In genomic region chr17:43878260-43879082, GRCh38 we compare ENCODE assay signal across 8 cellular contexts. TPM values are rescaled to one million over a fixed set of nuclear protein-coding genes. Genes with fewer than 3 reads are reported as not detected.
DNase-seq lines count a peak whose midpoint lies in the region; ATAC-seq, FAIRE-seq and TF ChIP-seq lines count a peak whose summit lies in the region.

No MANE protein-coding gene starts in this region.

- peak overlapping the region in 1 of 3 experiments; percentile 9; a peak in 1 of 6 replicates for H3K4me3 ChIP-seq in HepG2 (replicated peaks in 1 of 3; ENCODE audit: insufficient read depth in 1 of 3, low read depth in 2 of 3, low read length in 3 of 3)

- TF ChIP-seq EP300 in HepG2 (IDR thresholded peaks at IDR 0.05; ENCODE audit: low read depth in 2 of 2, low read length in 2 of 2) (no peak), HepG2 (CRISPR knock-in tag; IDR thresholded peaks at IDR 0.05; ENCODE audit: borderline replicate concordance) (no peak)

- DNase-seq in AG09319 (ENCODE audit: extremely low read depth, low read depth), result peak; percentile 79
- peak; percentile 85 for DNase-seq in NCI-H2227 (lab: John Stamatoyannopoulos, UW; ENCODE audit: unreplicated experiment)
- DNase-seq in activated CD4-positive, alpha-beta T cell treated with anti-CD3 and anti-CD28 coated beads, Interleukin-2, amount 10 ng/mL, durations not matched to agents 24 days and 14 days, result peak; percentile 90
- peak; percentile 45 for DNase-seq in HepG2 (ENCODE audit: low spot score)
- DNase-seq in stimulated activated CD4-positive, alpha-beta T cell treated with anti-CD3 and anti-CD28 coated beads, Interleukin-4, amount 100 ng/mL, for 24 hours, result peak; percentile 72

- no peaks in the 10 kb centered on the region for H3K4me1 Mint-ChIP-seq in activated CD4-positive, alpha-beta T cell treated with anti-CD3 and anti-CD28 coated beads, Interleukin-2, amount 10 ng/mL, durations not matched to agents 24 days and 14 days

- no peak overlapping the region for H3K9ac ChIP-seq in HepG2 (ENCODE audit: insufficient read depth, low read depth, low read length)

- H3K36me3 ChIP-seq in HepG2 (replicated peaks in 1 of 2; ENCODE audit: control insufficient read depth in 1 of 2, insufficient read depth in 2 of 2, low read length in 2 of 2), result no peaks in the 10 kb centered on the region

- no peaks in the 10 kb centered on the region; the same call in 1 of the 2 replicates for H4K20me1 ChIP-seq in HepG2 (ENCODE audit: insufficient read depth, low read length)

- H3K27me3 Mint-ChIP-seq in activated CD4-positive, alpha-beta T cell treated with anti-CD3 and anti-CD28 coated beads, Interleukin-2, amount 10 ng/mL, durations not matched to agents 24 days and 14 days, result peaks cover 6% of the 10 kb centered on the region

- H3K36me3 Mint-ChIP-seq in activated CD4-positive, alpha-beta T cell treated with anti-CD3 and anti-CD28 coated beads, Interleukin-2, amount 10 ng/mL, durations not matched to agents 24 days and 14 days (ENCODE audit: low read depth), result no peaks in the 10 kb centered on the region

- H3K27me3 ChIP-seq in HepG2 (ENCODE audit: control insufficient read depth in 1 of 2, insufficient read depth in 2 of 2, low read length in 2 of 2), result peaks cover 0 to 13% of the 10 kb centered on the region in 2 experiments; a peak in 2 of 5 replicates

- CTCF ChIA-PET in HepG2 (lab: Yijun Ruan, JAX; ENCODE audit: low intra/inter-chr PET ratio, low total read pairs), result interaction anchor here (1.3 kb wide), 1 partner anchor 163 kb away, joined by 5 read pairs; no protein-coding TSS in a partner anchor

- ATAC-seq in GM19324 (IDR thresholded peaks at IDR 0.05; ENCODE audit: low FRiP score, unreplicated experiment) (peak; percentile 55), HepG2 (peak; percentile 89), GM18498 (IDR thresholded peaks at IDR 0.05; ENCODE audit: unreplicated experiment) (no peak)

- H3K27ac ChIP-seq in cingulate gyrus (ENCODE audit: low read depth, low read length) (peak overlapping the region; percentile 29), HepG2 (ENCODE audit: extremely low read length, insufficient read depth, low read length) (no peak overlapping the region)

- in situ Hi-C loops in HepG2 (cut with HindIII; ENCODE audit: extremely low pct_ligation_motif_present, low pct_unique_long_range_greater_than_20kb), result no loop called here

- no peak overlapping the region for H2AFZ ChIP-seq in HepG2 (ENCODE audit: low read length)

- BruUV-seq in HepG2 (replicated peaks; lab: Mats Ljungman, UMichigan), result no TSS peak

- peak; percentile 82 for TF ChIP-seq RAD21 in HepG2 (CRISPR knock-in tag; IDR thresholded peaks at IDR 0.05)

- FAIRE-seq in HepG2 (lab: Jason Lieb, UNC), result peak; percentile 86

- 1% methylated on average over 10 of the region's 12 CpGs for WGBS in HepG2 (ENCODE audit: low lambda C conversion rate)

- no peaks in the 10 kb centered on the region for H3K79me2 ChIP-seq in HepG2 (ENCODE audit: insufficient read depth, low read length)

- H3K4me2 ChIP-seq in HepG2 (ENCODE audit: low read depth, low read length), result peak overlapping the region; percentile 56

- H3K9me3 ChIP-seq in HepG2 (ENCODE audit: low read length), result no peaks in the 10 kb centered on the region

- POLR2A ChIA-PET in HepG2 (lab: Yijun Ruan, JAX), result no interaction called here

- no peak for TF ChIP-seq POLR2A in HepG2 (IDR thresholded peaks at IDR 0.05; ENCODE audit: insufficient read depth in 1 of 2, low read depth in 2 of 2, low read length in 2 of 2)

- TF ChIP-seq CTCF in AG09319 (IDR thresholded peaks at IDR 0.05; ENCODE audit: low read depth, low read length) (peak; percentile 99), HepG2 (CRISPR knock-in tag; IDR thresholded peaks at IDR 0.05) (peak; percentile 96)

- no peaks in the 10 kb centered on the region for H3K9me3 Mint-ChIP-seq in activated CD4-positive, alpha-beta T cell treated with anti-CD3 and anti-CD28 coated beads, Interleukin-2, amount 10 ng/mL, durations not matched to agents 24 days and 14 days

- H3K4me3 Mint-ChIP-seq in activated CD4-positive, alpha-beta T cell treated with anti-CD3 and anti-CD28 coated beads, Interleukin-2, amount 10 ng/mL, durations not matched to agents 24 days and 14 days, result no peak overlapping the region

- peaks cover 8% of the 10 kb centered on the region for H3K4me1 ChIP-seq in HepG2 (ENCODE audit: insufficient read depth, low read length)

- intact Hi-C loops in activated CD4-positive, alpha-beta T cell treated with anti-CD3 and anti-CD28 coated beads, Interleukin-2, amount 10 ng/mL, durations not matched to agents 24 days and 14 days (cut with micrococcal nuclease), result no loop called here
- intact Hi-C loops in HepG2 (cut with micrococcal nuclease; ENCODE audit: unreplicated experiment), result no loop called here

- no peak overlapping the region for H3K27ac Mint-ChIP-seq in activated CD4-positive, alpha-beta T cell treated with anti-CD3 and anti-CD28 coated beads, Interleukin-2, amount 10 ng/mL, durations not matched to agents 24 days and 14 days

RNA-seq across cellular contexts. Expression of gene MPP2, which starts 28.9 kb away (rescaled TPM):
- 0.83 and 1.3 TPM in 2 replicates for total RNA-seq in activated CD4-positive, alpha-beta T cell treated with anti-CD3 and anti-CD28 coated beads, Interleukin-2, amount 10 ng/mL, durations not matched to agents 24 days and 14 days
- 0.20 and 0.44 TPM in 2 replicates for total RNA-seq in HepG2 (2016; rRNA removed; fragmentation: Illumina TruSeq; extraction: Trizol)
- 0.18 and 0.30 TPM in 2 replicates for total RNA-seq in HepG2 (2016; cell fraction: cytosol; rRNA removed; fragmentation: Illumina TruSeq; extraction: Trizol; ENCODE audit: low read depth)
- 0.02 and 0.10 TPM in 2 replicates for total RNA-seq in HepG2 (2016; cell fraction: insoluble cytoplasmic fraction; rRNA removed; fragmentation: Illumina TruSeq; extraction: Trizol)
- total RNA-seq in HepG2 (2016; cell fraction: membrane; rRNA removed; fragmentation: Illumina TruSeq; extraction: Trizol), result 0.06 and 0.07 TPM in 2 replicates
- 0.25 TPM in 1 of 2 replicates, not detected in the other for total RNA-seq in HepG2 (2016; cell fraction: nucleus; rRNA removed; fragmentation: Illumina TruSeq; extraction: Trizol)
- 1.7 and 2.2 TPM in 2 replicates for polyA plus RNA-seq in HepG2 (2011; rRNA removed)
- polyA plus RNA-seq in HepG2 (2011; cell fraction: cytosol; rRNA removed), result 1.6 TPM in 2 replicates
- 3.8 and 4.9 TPM in 2 replicates for polyA plus RNA-seq in HepG2 (2011; cell fraction: nucleus; rRNA removed)
- 0.62 and 0.99 TPM in 2 replicates for polyA plus RNA-seq in HepG2 (2012)
- not detected in 2 replicates for polyA plus RNA-seq in HepG2 (2016; cell fraction: cytosol; fragmentation: Illumina TruSeq; extraction: Trizol; ENCODE audit: low read depth)
- 0.19 and 0.20 TPM in 2 replicates for polyA plus RNA-seq in HepG2 (2016; cell fraction: insoluble cytoplasmic fraction; fragmentation: Illumina TruSeq; extraction: Trizol; ENCODE audit: low read depth)
- 0.05 TPM in 1 of 2 replicates, not detected in the other for polyA plus RNA-seq in HepG2 (2016; cell fraction: membrane; fragmentation: Illumina TruSeq; extraction: Trizol; ENCODE audit: low read depth)
- 0.15 and 0.18 TPM in 2 replicates for polyA plus RNA-seq in HepG2 (2016; cell fraction: nucleus; fragmentation: Illumina TruSeq; extraction: Trizol; ENCODE audit: insufficient read depth, low read depth)
- 3.3 and 19.7 TPM in 2 replicates for polyA minus RNA-seq in HepG2 (2011; rRNA and poly(A)+ RNA removed; ENCODE audit: low replicate concordance)
- 1.1 and 2.0 TPM in 2 replicates for polyA minus RNA-seq in HepG2 (2011; cell fraction: cytosol; rRNA and poly(A)+ RNA removed)
- polyA minus RNA-seq in HepG2 (2011; cell fraction: nucleus; rRNA and poly(A)+ RNA removed), result 1.5 and 3.2 TPM in 2 replicates

RNA-seq across cellular contexts. Expression of gene CD300LG, which starts 31.5 kb away (rescaled TPM):
- not detected in 2 replicates for total RNA-seq in activated CD4-positive, alpha-beta T cell treated with anti-CD3 and anti-CD28 coated beads, Interleukin-2, amount 10 ng/mL, durations not matched to agents 24 days and 14 days
- total RNA-seq in HepG2 (2016; rRNA removed; fragmentation: Illumina TruSeq; extraction: Trizol), result not detected in 2 replicates
- total RNA-seq in HepG2 (2016; cell fraction: cytosol; rRNA removed; fragmentation: Illumina TruSeq; extraction: Trizol; ENCODE audit: low read depth), result not detected in 2 replicates
- not detected in 2 replicates for total RNA-seq in HepG2 (2016; cell fraction: insoluble cytoplasmic fraction; rRNA removed; fragmentation: Illumina TruSeq; extraction: Trizol)
- not detected in 2 replicates for total RNA-seq in HepG2 (2016; cell fraction: membrane; rRNA removed; fragmentation: Illumina TruSeq; extraction: Trizol)
- not detected in 2 replicates for total RNA-seq in HepG2 (2016; cell fraction: nucleus; rRNA removed; fragmentation: Illumina TruSeq; extraction: Trizol)
- not detected in 2 replicates for polyA plus RNA-seq in HepG2 (2011; rRNA removed)
- not detected in 2 replicates for polyA plus RNA-seq in HepG2 (2011; cell fraction: cytosol; rRNA removed)
- polyA plus RNA-seq in HepG2 (2011; cell fraction: nucleus; rRNA removed), result not detected in 2 replicates
- polyA plus RNA-seq in HepG2 (2012), result not detected in 2 replicates
- not detected in 2 replicates for polyA plus RNA-seq in HepG2 (2016; cell fraction: cytosol; fragmentation: Illumina TruSeq; extraction: Trizol; ENCODE audit: low read depth)
- polyA plus RNA-seq in HepG2 (2016; cell fraction: insoluble cytoplasmic fraction; fragmentation: Illumina TruSeq; extraction: Trizol; ENCODE audit: low read depth), result not detected in 2 replicates
- polyA plus RNA-seq in HepG2 (2016; cell fraction: membrane; fragmentation: Illumina TruSeq; extraction: Trizol; ENCODE audit: low read depth), result not detected in 2 replicates
- not detected in 2 replicates for polyA plus RNA-seq in HepG2 (2016; cell fraction: nucleus; fragmentation: Illumina TruSeq; extraction: Trizol; ENCODE audit: insufficient read depth, low read depth)
- polyA minus RNA-seq in HepG2 (2011; rRNA and poly(A)+ RNA removed; ENCODE audit: low replicate concordance), result not detected in 2 replicates
- polyA minus RNA-seq in HepG2 (2011; cell fraction: cytosol; rRNA and poly(A)+ RNA removed), result not detected in 2 replicates
- not detected in 2 replicates for polyA minus RNA-seq in HepG2 (2011; cell fraction: nucleus; rRNA and poly(A)+ RNA removed)

RNA-seq across cellular contexts. Expression of gene MPP3, which starts 45.5 kb away (rescaled TPM):
- total RNA-seq in activated CD4-positive, alpha-beta T cell treated with anti-CD3 and anti-CD28 coated beads, Interleukin-2, amount 10 ng/mL, durations not matched to agents 24 days and 14 days, result 0.63 TPM in 1 of 2 replicates, not detected in the other
- total RNA-seq in HepG2 (2016; rRNA removed; fragmentation: Illumina TruSeq; extraction: Trizol), result 0.83 and 0.91 TPM in 2 replicates
- total RNA-seq in HepG2 (2016; cell fraction: cytosol; rRNA removed; fragmentation: Illumina TruSeq; extraction: Trizol; ENCODE audit: low read depth), result 0.53 and 0.81 TPM in 2 replicates
- total RNA-seq in HepG2 (2016; cell fraction: insoluble cytoplasmic fraction; rRNA removed; fragmentation: Illumina TruSeq; extraction: Trizol), result 0.37 and 1.2 TPM in 2 replicates
- 0.62 and 0.65 TPM in 2 replicates for total RNA-seq in HepG2 (2016; cell fraction: membrane; rRNA removed; fragmentation: Illumina TruSeq; extraction: Trizol)
- 2.3 and 3.0 TPM in 2 replicates for total RNA-seq in HepG2 (2016; cell fraction: nucleus; rRNA removed; fragmentation: Illumina TruSeq; extraction: Trizol)
- polyA plus RNA-seq in HepG2 (2011; rRNA removed), result 1.8 and 2.4 TPM in 2 replicates
- 0.40 and 0.73 TPM in 2 replicates for polyA plus RNA-seq in HepG2 (2011; cell fraction: cytosol; rRNA removed)
- polyA plus RNA-seq in HepG2 (2011; cell fraction: nucleus; rRNA removed), result 8.8 and 12.8 TPM in 2 replicates
- polyA plus RNA-seq in HepG2 (2012), result 1.4 and 1.5 TPM in 2 replicates
- 0.20 and 0.42 TPM in 2 replicates for polyA plus RNA-seq in HepG2 (2016; cell fraction: cytosol; fragmentation: Illumina TruSeq; extraction: Trizol; ENCODE audit: low read depth)
- polyA plus RNA-seq in HepG2 (2016; cell fraction: insoluble cytoplasmic fraction; fragmentation: Illumina TruSeq; extraction: Trizol; ENCODE audit: low read depth), result 0.34 and 0.46 TPM in 2 replicates
- 0.26 and 0.42 TPM in 2 replicates for polyA plus RNA-seq in HepG2 (2016; cell fraction: membrane; fragmentation: Illumina TruSeq; extraction: Trizol; ENCODE audit: low read depth)
- polyA plus RNA-seq in HepG2 (2016; cell fraction: nucleus; fragmentation: Illumina TruSeq; extraction: Trizol; ENCODE audit: insufficient read depth, low read depth), result 4.1 and 6.3 TPM in 2 replicates
- 2.6 and 21.0 TPM in 2 replicates for polyA minus RNA-seq in HepG2 (2011; rRNA and poly(A)+ RNA removed; ENCODE audit: low replicate concordance)
- polyA minus RNA-seq in HepG2 (2011; cell fraction: cytosol; rRNA and poly(A)+ RNA removed), result 0.49 TPM in 1 of 2 replicates, not detected in the other
- 3.4 and 4.4 TPM in 2 replicates for polyA minus RNA-seq in HepG2 (2011; cell fraction: nucleus; rRNA and poly(A)+ RNA removed)
